ENCODE assay signal across 18 cellular contexts in genomic region chr15:35151782-35152181, GRCh38.
"Had no signal": no experiment of that assay in that cellular context is flagged by ENCODE, and none has a peak within 500 bp of the region (broad histone marks: within the 10 kb centered on the region; RNA-seq: fewer than 3 reads in every experiment).

No MANE protein-coding gene starts in this region.

- H3K27ac ChIP-seq: RWPE1 had no signal

- H3K4me3 ChIP-seq: MG63 had no signal

- H3K9me3 ChIP-seq: MG63, SK-N-SH had no signal

- H3K27me3 ChIP-seq: MG63 had no signal

- H3K9ac ChIP-seq: SK-N-SH had no signal

- H3K36me3 ChIP-seq: MG63 had no signal

- ATAC-seq: Panc1 had no signal

- DNase-seq: Karpas-422, KG1, MG63, NCI-H1092, NCI-H1105 treated with DMSO at 0.1 percent for 48 hours, NCI-H1417 treated with DMSO at 0.1 percent for 48 hours, NCI-H146, NCI-H1694 treated with DMSO at 0.1 percent for 48 hours, NCI-H1930, NCI-H2081, NCI-H2107, NCI-H2227 treated with DMSO at 0.1 percent for 48 hours, NCI-H524, NCI-H774, SHP77, SK-N-SH had no signal

- H3K9me2 ChIP-seq: SK-N-SH had no signal

- H3K4me2 ChIP-seq: SK-N-SH had no signal
